2 cellular contexts compared by ENCODE assay signal in genomic region chr22:45554040-45554406, GRCh38.
TF ChIP-seq lines count a peak whose summit lies in the region.

No MANE protein-coding gene starts in this region.

TF ChIP-seq in IMR-90, 13 proteins besides CTCF, POLR2A, EP300 and RAD21:
- TF ChIP-seq CEBPB (IDR thresholded peaks at IDR 0.05; ENCODE audit: low read depth, low read length), result no peak

TF ChIP-seq in HepG2, 621 proteins besides CTCF, POLR2A, EP300 and RAD21 (continues in another document):
- TF ChIP-seq ZNF546 (CRISPR knock-in tag; conservative IDR thresholded peaks at IDR 0.05), result no peak
- no peak for TF ChIP-seq BRD4 (CRISPR knock-in tag; IDR thresholded peaks at IDR 0.05)
- TF ChIP-seq FIP1L1 (IDR thresholded peaks at IDR 0.05; ENCODE audit: borderline replicate concordance, insufficient read depth, low read depth, low read length), result no peak
- peak; percentile 68; the same call in 1 of the 2 replicates for TF ChIP-seq HNF1B (CRISPR knock-in tag; IDR thresholded peaks at IDR 0.05)
- TF ChIP-seq SAFB2 (CRISPR knock-in tag; IDR thresholded peaks at IDR 0.05; ENCODE audit: borderline replicate concordance, low read depth), result no peak
- no peak for TF ChIP-seq GATAD1 (CRISPR knock-in tag; IDR thresholded peaks at IDR 0.05)
- no peak for TF ChIP-seq KAT7 (CRISPR knock-in tag; IDR thresholded peaks at IDR 0.05; ENCODE audit: borderline replicate concordance)
- TF ChIP-seq ZNF207 (IDR thresholded peaks at IDR 0.05; ENCODE audit: borderline replicate concordance), result no peak
- TF ChIP-seq RAD51 (IDR thresholded peaks at IDR 0.05; ENCODE audit: borderline replicate concordance), result no peak
- no peak; the same call in 1 of the 2 replicates for TF ChIP-seq ZNF274 (CRISPR knock-in tag; IDR thresholded peaks at IDR 0.05)
- TF ChIP-seq KDM1A (CRISPR knock-in tag; IDR thresholded peaks at IDR 0.05), result 0 out of 2 replicates have a peak, but pooled peaks have one; percentile 1
- 0 out of 2 replicates have a peak, but pooled peaks have one; percentile 22 for TF ChIP-seq SALL2 (CRISPR knock-in tag; IDR thresholded peaks at IDR 0.05)
- no peak for TF ChIP-seq CBX2 (IDR thresholded peaks at IDR 0.05; ENCODE audit: low read depth, low read length)
- TF ChIP-seq CBX2 (CRISPR knock-in tag; IDR thresholded peaks at IDR 0.05; ENCODE audit: low read depth), result no peak
- peak; percentile 40; the same call in 1 of the 2 replicates for TF ChIP-seq ZNF687 (CRISPR knock-in tag; IDR thresholded peaks at IDR 0.05)
- no peak for TF ChIP-seq SMARCE1 (IDR thresholded peaks at IDR 0.05; ENCODE audit: borderline replicate concordance)
- TF ChIP-seq MXD4 (CRISPR knock-in tag; IDR thresholded peaks at IDR 0.05), result no peak
- TF ChIP-seq ZBTB14 (CRISPR knock-in tag; IDR thresholded peaks at IDR 0.05), result no peak
- TF ChIP-seq TEAD2 (CRISPR knock-in tag; IDR thresholded peaks at IDR 0.05), result no peak
- TF ChIP-seq ASH2L (IDR thresholded peaks at IDR 0.05; ENCODE audit: insufficient read length, low read depth, low read length), result no peak
- no peak for TF ChIP-seq KAT8 (CRISPR knock-in tag; IDR thresholded peaks at IDR 0.05)
- 0 out of 2 replicates have a peak, but pooled peaks have one; percentile 9 for TF ChIP-seq PITX1 (CRISPR knock-in tag; IDR thresholded peaks at IDR 0.05)
- no peak for TF ChIP-seq SOX6 (IDR thresholded peaks at IDR 0.05)
- TF ChIP-seq SOX6 (CRISPR knock-in tag; IDR thresholded peaks at IDR 0.05), result 0 out of 2 replicates have a peak, but pooled peaks have one; percentile 2
- no peak for TF ChIP-seq ZGPAT (CRISPR knock-in tag; IDR thresholded peaks at IDR 0.05)
- no peak for TF ChIP-seq TBX3 (IDR thresholded peaks at IDR 0.05; ENCODE audit: borderline replicate concordance)
- no peak for TF ChIP-seq ZNF549 (CRISPR knock-in tag; IDR thresholded peaks at IDR 0.05)
- no peak for TF ChIP-seq ZNF629 (CRISPR knock-in tag; conservative IDR thresholded peaks at IDR 0.05)
- no peak for TF ChIP-seq ZNF318 (CRISPR knock-in tag; IDR thresholded peaks at IDR 0.05)
- no peak for TF ChIP-seq GABPA (IDR thresholded peaks at IDR 0.05; ENCODE audit: low read depth, low read length)
- TF ChIP-seq GABPA (CRISPR knock-in tag; IDR thresholded peaks at IDR 0.05; ENCODE audit: low read depth), result peak; percentile 51
- no peak for TF ChIP-seq TBX2 (CRISPR knock-in tag; IDR thresholded peaks at IDR 0.05; ENCODE audit: borderline replicate concordance)
- TF ChIP-seq ETV5 (CRISPR knock-in tag; IDR thresholded peaks at IDR 0.05; ENCODE audit: borderline replicate concordance), result no peak
- TF ChIP-seq ZNF350 (CRISPR knock-in tag; IDR thresholded peaks at IDR 0.05; ENCODE audit: borderline replicate concordance, low read depth), result peak; percentile 12; the same call in 1 of the 2 replicates
- TF ChIP-seq SP140L (CRISPR knock-in tag; IDR thresholded peaks at IDR 0.05; ENCODE audit: borderline replicate concordance), result no peak
- TF ChIP-seq YEATS2 (CRISPR knock-in tag; IDR thresholded peaks at IDR 0.05; ENCODE audit: borderline replicate concordance), result 0 out of 2 replicates have a peak, but pooled peaks have one; percentile 0
- no peak for TF ChIP-seq AKAP8 (CRISPR knock-in tag; IDR thresholded peaks at IDR 0.05)
- no peak for TF ChIP-seq ZNF615 (CRISPR knock-in tag; IDR thresholded peaks at IDR 0.05; ENCODE audit: borderline replicate concordance)
- peak; percentile 41; the same call in 1 of the 2 replicates for TF ChIP-seq ZNF501 (CRISPR knock-in tag; IDR thresholded peaks at IDR 0.05)
- TF ChIP-seq MXD3 (CRISPR knock-in tag; IDR thresholded peaks at IDR 0.05), result no peak; the same call in 1 of the 2 replicates
- TF ChIP-seq ZNF263 (CRISPR knock-in tag; IDR thresholded peaks at IDR 0.05), result peak; percentile 41; the same call in 1 of the 2 replicates
- no peak for TF ChIP-seq ZNF414 (CRISPR knock-in tag; IDR thresholded peaks at IDR 0.05)
- no peak for TF ChIP-seq SNRNP70 (IDR thresholded peaks at IDR 0.05; ENCODE audit: low read depth, low read length)
